1 cellular context compared by ENCODE assay signal in genomic region chr19:10173527-10173926, GRCh38.
TF ChIP-seq lines count a peak whose summit lies in the region.

No MANE protein-coding gene starts in this region.

TF ChIP-seq in HCT116, 20 proteins besides CTCF, POLR2A, EP300 and RAD21 (continued from another document):
- TF ChIP-seq REST (IDR thresholded peaks at IDR 0.05; ENCODE audit: low read depth) (no peak), EGR1 (IDR thresholded peaks at IDR 0.05; ENCODE audit: low read depth) (no peak), JUND (IDR thresholded peaks at IDR 0.05) (no peak), SP1 (IDR thresholded peaks at IDR 0.05; ENCODE audit: low read depth) (no peak), CBX3 (IDR thresholded peaks at IDR 0.05; ENCODE audit: low read depth) (no peak), FOSL1 (IDR thresholded peaks at IDR 0.05; ENCODE audit: low read depth) (no peak), ZFX (IDR thresholded peaks at IDR 0.05) (no peak)
